1 cellular context compared by ENCODE assay signal in genomic region chr5:36659406-36659805, GRCh38.
TF ChIP-seq lines count a peak whose summit lies in the region.

No MANE protein-coding gene starts in this region.

TF ChIP-seq in HCT116, 20 proteins besides CTCF, POLR2A, EP300 and RAD21 (continued from another document):
- TF ChIP-seq REST (IDR thresholded peaks at IDR 0.05; ENCODE audit: low read depth), result no peak
- TF ChIP-seq ZBTB33 (IDR thresholded peaks at IDR 0.05; ENCODE audit: extremely low read depth, insufficient replicate concordance, low read length), result no peak
- TF ChIP-seq CEBPB (IDR thresholded peaks at IDR 0.05; ENCODE audit: low read depth), result no peak
- no peak for TF ChIP-seq JUND (IDR thresholded peaks at IDR 0.05)
- no peak for TF ChIP-seq EZH2phosphoT487 (IDR thresholded peaks at IDR 0.05; ENCODE audit: borderline replicate concordance)
TF ChIP-seq in HCT116: peak in this region for 0.
